ENCODE assay signal across 24 cellular contexts in the genomic region with DNA sequence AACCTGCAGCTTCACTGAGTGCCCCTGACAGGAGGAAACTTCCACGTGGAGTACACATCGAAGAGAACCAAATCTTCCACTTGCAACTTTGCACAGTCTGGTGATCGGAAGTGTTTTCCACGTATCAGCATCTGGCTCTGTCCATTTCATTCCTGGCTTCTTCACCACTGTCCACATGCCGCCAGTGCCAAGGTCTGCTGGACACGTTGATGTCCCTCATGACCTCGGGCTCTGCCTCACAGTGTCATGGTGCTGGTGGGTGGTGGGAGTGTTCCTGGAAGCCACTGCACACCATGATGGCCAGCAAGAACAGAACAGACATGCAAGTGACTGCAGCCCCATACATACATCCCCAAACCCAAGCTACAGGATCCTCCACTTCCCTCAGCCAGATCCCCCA. TPM values are rescaled to one million over a fixed set of nuclear protein-coding genes. Genes with fewer than 3 reads are reported as not detected.
A peak's percentile ranks its signal among the peaks of the same experiment; 100 is the strongest.
DNase-seq lines count a peak whose midpoint lies in the region; ATAC-seq, FAIRE-seq and TF ChIP-seq lines count a peak whose summit lies in the region.
"Had no signal": no experiment of that assay in that cellular context is flagged by ENCODE, and none has a peak within 500 bp of the region (broad histone marks: within the 10 kb centered on the region; RNA-seq: fewer than 3 reads in every experiment).

No MANE protein-coding gene starts in this region.

- TF ChIP-seq CTCF in left ventricle myocardium inferior (IDR thresholded peaks at IDR 0.05; ENCODE audit: borderline replicate concordance) (no peak), bronchial epithelial cell (IDR thresholded peaks at IDR 0.05; ENCODE audit: insufficient read depth, low read length, severe bottlenecking) (no peak)

- FAIRE-seq in bronchial epithelial cell (lab: Jason Lieb, UNC) = peak; percentile 95
- FAIRE-seq: A549, D721Med, GM12891, H54 had no signal

- peak overlapping the region; percentile 12 for H3K23ac ChIP-seq in neuronal stem cell (ENCODE audit: low read depth, low read length, poor library complexity)

- H2BK15ac ChIP-seq in neuronal stem cell (ENCODE audit: low read length) = no peak overlapping the region

- H3K14ac ChIP-seq in neuronal stem cell (ENCODE audit: low read length) = no peak overlapping the region

- no peak overlapping the region for H2AK5ac ChIP-seq in neuronal stem cell (ENCODE audit: low read depth, low read length)

- no peaks in the 10 kb centered on the region for H3K27me3 ChIP-seq in left ventricle myocardium inferior (ENCODE audit: low read depth)
- peaks cover 5% of the 10 kb centered on the region for H3K27me3 ChIP-seq in bronchial epithelial cell (ENCODE audit: control insufficient read depth, insufficient read depth, low read length)
- peaks cover 0 to 32% (median 0%) of the 10 kb centered on the region in 3 experiments for H3K27me3 ChIP-seq in neuronal stem cell (ENCODE audit: control insufficient read depth in 3 of 3, insufficient read depth in 3 of 3, low read depth in 1 of 3, low read length in 3 of 3)
- H3K27me3 ChIP-seq: BE2C had no signal

- no peak overlapping the region for H4K8ac ChIP-seq in neuronal stem cell (ENCODE audit: low read depth, low read length)

- peaks cover 30% of the 10 kb centered on the region for H3K4me1 ChIP-seq in left ventricle myocardium inferior
- peaks cover 0 to 3% of the 10 kb centered on the region in 2 donors for H3K4me1 ChIP-seq in neuronal stem cell (ENCODE audit: control insufficient read depth in 2 of 2, insufficient read depth in 1 of 2, low read depth in 1 of 2, low read length in 2 of 2)
- H3K4me1 ChIP-seq: A549, HAP-1 had no signal

- H3K4me2 ChIP-seq in neuronal stem cell (ENCODE audit: insufficient read depth, low read length, poor library complexity, severe bottlenecking) = no peak overlapping the region
- H3K4me2 ChIP-seq: A549; BLaER1 treated with 17β-estradiol and CSF1 and Interleukin-3, amounts not matched to agents 10 nM and 100 nM; GM23338 had no signal

- no peak overlapping the region for H2BK5ac ChIP-seq in neuronal stem cell (ENCODE audit: low read length)

- no peak overlapping the region for H4K91ac ChIP-seq in neuronal stem cell (ENCODE audit: low read depth, low read length, poor library complexity)

- WGBS in neuronal stem cell (ENCODE audit: extremely low coverage in 2 of 2, insufficient read length in 2 of 2, insufficient replicate concordance in 1 of 2), 2 donors = no CpG with 5 or more reads among the region's 7 CpGs

- H3K9ac ChIP-seq in neuronal stem cell (ENCODE audit: low read depth, low read length, poor library complexity) = no peak overlapping the region
- H3K9ac ChIP-seq: BLaER1 treated with 17β-estradiol and CSF1 and Interleukin-3, amounts not matched to agents 10 nM and 100 nM had no signal

- no peak overlapping the region for H3K4me3 ChIP-seq in left ventricle myocardium inferior
- no peak overlapping the region for H3K4me3 ChIP-seq in bronchial epithelial cell (ENCODE audit: low read depth, low read length)
- no peak overlapping the region for H3K4me3 ChIP-seq in neuronal stem cell (ENCODE audit: low read length in 2 of 2)
- H3K4me3 ChIP-seq: A549; BLaER1 treated with 17β-estradiol and CSF1 and Interleukin-3, amounts not matched to agents 10 nM and 100 nM; GM23338; HAP-1 had no signal

- DNase-seq in Right ventricle myocardium inferior (ENCODE audit: missing footprints) (peak; percentile 28), left ventricle myocardium inferior (no peak), bronchial epithelial cell (ENCODE audit: low read depth) (no peak), neuronal stem cell (ENCODE audit: low spot score) (no peak), kidney tubule cell (ENCODE audit: low spot score) (no peak)
- DNase-seq: 8988T; ACHN; AML-193; BE2C; CD4-positive, alpha-beta T cell; CD8-positive, alpha-beta memory T cell; DMS 273 treated with DMSO at 0.1 percent for 48 hours; DMS53; DMS79 treated with DMSO at 0.1 percent for 48 hours; GF-D8 had no signal

- intact Hi-C loops in Right ventricle myocardium inferior (cut with DNase I) (no loop called here), left ventricle myocardium inferior (cut with micrococcal nuclease) (no loop called here)

- H3K9me3 ChIP-seq in left ventricle myocardium inferior (replicated peaks) = no peaks in the 10 kb centered on the region
- no peaks in the 10 kb centered on the region for H3K9me3 ChIP-seq in neuronal stem cell (replicated peaks in 1 of 2; ENCODE audit: control insufficient read depth in 2 of 2, insufficient read depth in 1 of 2, low read depth in 1 of 2, low read length in 2 of 2)
- H3K9me3 ChIP-seq: A549; BE2C; BLaER1 treated with 17β-estradiol and CSF1 and Interleukin-3, amounts not matched to agents 10 nM and 100 nM; HAP-1 had no signal

- H3K27ac ChIP-seq in left ventricle myocardium inferior (replicated peaks) (no peak overlapping the region), neuronal stem cell (replicated peaks; ENCODE audit: low read length) (no peak overlapping the region)
- H3K27ac ChIP-seq: A549; BLaER1 treated with 17β-estradiol and CSF1 and Interleukin-3, amounts not matched to agents 10 nM and 100 nM had no signal

- H3K36me3 ChIP-seq in left ventricle myocardium inferior (no peaks in the 10 kb centered on the region), bronchial epithelial cell (ENCODE audit: control insufficient read depth, insufficient read depth, low read length) (no peaks in the 10 kb centered on the region), neuronal stem cell (replicated peaks in 1 of 2; ENCODE audit: control insufficient read depth in 2 of 2, insufficient read depth in 2 of 2, low read length in 2 of 2) (no peaks in the 10 kb centered on the region)
- H3K36me3 ChIP-seq: BE2C; BLaER1 treated with 17β-estradiol and CSF1 and Interleukin-3, amounts not matched to agents 10 nM and 100 nM; HAP-1 had no signal

- no peak overlapping the region for H3K4ac ChIP-seq in neuronal stem cell (ENCODE audit: low read length)

- no peak overlapping the region for H3K18ac ChIP-seq in neuronal stem cell (ENCODE audit: low read length)

- H2BK120ac ChIP-seq in neuronal stem cell (ENCODE audit: low read depth, low read length) = no peak overlapping the region

- H2BK12ac ChIP-seq in neuronal stem cell (ENCODE audit: low read length) = no peak overlapping the region

- no peak overlapping the region for H2AFZ ChIP-seq in neuronal stem cell (ENCODE audit: low read length)
- H2AFZ ChIP-seq: GM23338 had no signal

- H3K79me1 ChIP-seq in neuronal stem cell (ENCODE audit: low read depth, low read length) = no peaks in the 10 kb centered on the region

- ATAC-seq in Right ventricle myocardium inferior (no peak), GM18870 (IDR thresholded peaks at IDR 0.05; ENCODE audit: unreplicated experiment) (no peak), GM18520 (IDR thresholded peaks at IDR 0.05; ENCODE audit: unreplicated experiment) (no peak)
- ATAC-seq: A549, GM23338 had no signal

RNA-seq across cellular contexts. Expression of a gene that starts 48.4 kb away (rescaled TPM):
- total RNA-seq in Right ventricle myocardium inferior (18.2 TPM), left ventricle myocardium inferior (22.7 TPM), bronchial epithelial cell (0.13 TPM in 1 of 2 replicates, not detected in the other)
- polyA plus RNA-seq in neuronal stem cell (2013, experiment 1 of 2) = 0.15 TPM
- polyA plus RNA-seq in neuronal stem cell (2013, experiment 2 of 2) = 0.12 TPM

Comparison
In these comparisons a context has a peak if more than half of its experiments do, and no peak if none do; other contexts are left out.
1. RNA of a gene that starts 48.4 kb away (total RNA-seq): 22.7 TPM in left ventricle myocardium inferior (single experiment) and 18.2 TPM in Right ventricle myocardium inferior (single experiment); 0.13 TPM in bronchial epithelial cell; every median in the first group is over 10 times any median in the second.